In genomic region chr14:20305265-20306078, GRCh38 we compare ENCODE assay signal across 8 cellular contexts.
A peak's percentile ranks its signal among the peaks of the same experiment; 100 is the strongest.
DNase-seq lines count a peak whose midpoint lies in the region; ATAC-seq, FAIRE-seq and TF ChIP-seq lines count a peak whose summit lies in the region.

TTC5 (minus strand) TSS chr14:20305951; CDS start chr14:20305937, 14 bp downstream.

- no peak within 1 kb of the TSS for H3K27ac ChIP-seq in caudate nucleus (ENCODE audit: low read depth, low read length)

- ATAC-seq in GM18907 (IDR thresholded peaks at IDR 0.05; ENCODE audit: unreplicated experiment) (peak; percentile 95), HG03175 (IDR thresholded peaks at IDR 0.05; ENCODE audit: unreplicated experiment) (peak; percentile 97)

- peak within 1 kb of the TSS; percentile 76 for H3K4me3 ChIP-seq in WI38 (ENCODE audit: low read depth, low read length)

- DNase-seq in AG08395 (ENCODE audit: low spot score) = peak; percentile 93
- peak; percentile 82 for DNase-seq in NCI-H2227 treated with DMSO at 0.1 percent for 48 hours (lab: John Stamatoyannopoulos, UW)
- peak in 58 of 61 donors; percentile 14 to 87 (median 72) for DNase-seq in caudate nucleus (lab: John Stamatoyannopoulos, UW)
- DNase-seq in stimulated activated CD4-positive, alpha-beta T cell treated with anti-CD3 and anti-CD28 coated beads, Interleukin-12 subunit alpha, Interleukin-12 subunit beta, amount 100 ng/mL, for 4 hours = peak; percentile 88

- peak; percentile 86 for FAIRE-seq in islet of Langerhans (lab: Jason Lieb, UNC)

- peak; percentile 88 for TF ChIP-seq CTCF in WI38 (IDR thresholded peaks at IDR 0.05; ENCODE audit: low read depth, low read length)
